ENCODE assay signal across 14 cellular contexts in genomic region chr1:26372039-26372438, GRCh38. TPM values are rescaled to one million over a fixed set of nuclear protein-coding genes. Genes with fewer than 3 reads are reported as not detected.
DNase-seq lines count a peak whose midpoint lies in the region; ATAC-seq and TF ChIP-seq lines count a peak whose summit lies in the region.
"Had no signal": no experiment of that assay in that cellular context is flagged by ENCODE, and none has a peak within 500 bp of the region (broad histone marks: within the 10 kb centered on the region; RNA-seq: fewer than 3 reads in every experiment).

No MANE protein-coding gene starts in this region.

- H3K18ac ChIP-seq in IMR-90 (ENCODE audit: low read depth, low read length), result no peak overlapping the region

- dilution Hi-C loops in IMR-90 (cut with HindIII; ENCODE audit: low sequenced_read_pairs, unreplicated experiment), result no loop called here

- peak; percentile 58 for DNase-seq in EH (ENCODE audit: low read depth)
- DNase-seq in IMR-90, result no peak
- DNase-seq in fibroblast of mammary gland (ENCODE audit: low read depth), result peak; percentile 48
- DNase-seq: adrenal gland, Caco-2, NCI-H146, NCI-H510A, ovary had no signal

- WGBS in IMR-90 (ENCODE audit: extremely low coverage in 2 of 2, insufficient read length in 1 of 2), 2 experiments, result 86% methylated on average over 1 of the region's 5 CpGs; no CpG with 5 or more reads in 1 of the 2 experiments

- peaks cover 15% of the 10 kb centered on the region for H3K27me3 ChIP-seq in IMR-90 (ENCODE audit: control insufficient read depth, insufficient read depth, low read length)
- H3K27me3 ChIP-seq: ovary had no signal

- TF ChIP-seq CTCF in IMR-90 (conservative IDR thresholded peaks at IDR 0.05; ENCODE audit: low read depth, low read length) (no peak), fibroblast of mammary gland (conservative IDR thresholded peaks at IDR 0.05; ENCODE audit: control insufficient read depth, insufficient read depth, low read depth, low read length) (no peak)

- peaks cover 5% of the 10 kb centered on the region for H3K9me3 ChIP-seq in IMR-90 (ENCODE audit: control insufficient read depth, insufficient read depth, low read length)
- H3K9me3 ChIP-seq: adrenal gland, Caco-2 had no signal

- no peak overlapping the region for H3K56ac ChIP-seq in IMR-90 (ENCODE audit: extremely low read depth, insufficient read depth, low read length)

- TF ChIP-seq POLR2A in IMR-90 (IDR thresholded peaks at IDR 0.05; ENCODE audit: low read depth, low read length), result no peak

- TF ChIP-seq RAD21 in IMR-90 (IDR thresholded peaks at IDR 0.05; ENCODE audit: low read length), result no peak

- H3K79me1 ChIP-seq in IMR-90 (ENCODE audit: low read depth in 1 of 2, low read length in 2 of 2), result no peaks in the 10 kb centered on the region

- in situ Hi-C loops in IMR-90 (cut with MboI; ENCODE audit: low sequenced_read_pairs), result no loop called here

- peaks cover 5% of the 10 kb centered on the region for H3K4me1 ChIP-seq in IMR-90 (ENCODE audit: control insufficient read depth, insufficient read depth, low read length)
- H3K4me1 ChIP-seq: adrenal gland, Caco-2, tibial nerve had no signal

- H4K8ac ChIP-seq in IMR-90 (ENCODE audit: low read depth in 2 of 2, low read length in 2 of 2), result no peak overlapping the region

- no peak overlapping the region for H3K9ac ChIP-seq in IMR-90 (ENCODE audit: low read depth, low read length)

- H3K23ac ChIP-seq in IMR-90 (ENCODE audit: low read depth, low read length), result no peak overlapping the region

- H2BK120ac ChIP-seq in IMR-90 (ENCODE audit: low read depth, low read length), result no peak overlapping the region

- H2AK5ac ChIP-seq in IMR-90 (ENCODE audit: low read depth, low read length), result no peak overlapping the region

- H3K4me2 ChIP-seq in IMR-90 (ENCODE audit: low read depth, low read length), result no peak overlapping the region

- no peak overlapping the region for H3K27ac ChIP-seq in IMR-90 (ENCODE audit: insufficient read depth, low read length)
- H3K27ac ChIP-seq: adrenal gland, ovary, tibial nerve had no signal

- no peak overlapping the region for H2AFZ ChIP-seq in IMR-90 (replicated peaks; ENCODE audit: low read length, poor library complexity)

- H2BK5ac ChIP-seq in IMR-90 (ENCODE audit: low read depth, low read length, poor library complexity, severe bottlenecking), result no peak overlapping the region

- H4K91ac ChIP-seq in IMR-90 (ENCODE audit: insufficient read depth, low read depth, low read length), result no peak overlapping the region

- ATAC-seq in IMR-90 (ENCODE audit: low read depth), result 0 out of 2 replicates have a peak, but pooled peaks have one; percentile 51
- ATAC-seq in GM18870 (IDR thresholded peaks at IDR 0.05; ENCODE audit: unreplicated experiment), result no peak
- ATAC-seq in HG03469 (IDR thresholded peaks at IDR 0.05; ENCODE audit: unreplicated experiment), result no peak

- no peaks in the 10 kb centered on the region for H3K36me3 ChIP-seq in IMR-90 (ENCODE audit: control insufficient read depth, insufficient read depth, low read length)
- H3K36me3 ChIP-seq: adrenal gland, ovary, tibial nerve had no signal

- BruUV-seq in IMR-90 (replicated peaks; lab: Mats Ljungman, UMichigan), result no TSS peak

- POLR2A ChIA-PET in IMR-90 (lab: Charles Lee; ENCODE audit: unreplicated experiment), result no interaction called here

- peak overlapping the region; percentile 23 for H2AK9ac ChIP-seq in IMR-90 (replicated peaks; ENCODE audit: low read depth, low read length, poor library complexity)

- H3K9me1 ChIP-seq in IMR-90 (ENCODE audit: insufficient read depth, low read length), result no peaks in the 10 kb centered on the region

- H4K5ac ChIP-seq in IMR-90 (ENCODE audit: low read depth, low read length), result no peak overlapping the region

- no peaks in the 10 kb centered on the region for H4K20me1 ChIP-seq in IMR-90 (ENCODE audit: insufficient read depth, low read length)

- H2BK15ac ChIP-seq in IMR-90 (ENCODE audit: low read depth, low read length), result no peak overlapping the region

- H3K4me3 ChIP-seq in IMR-90 (ENCODE audit: insufficient read depth, low read depth, low read length) (no peak overlapping the region), fibroblast of mammary gland (ENCODE audit: control insufficient read depth, low read depth, low read length) (no peak overlapping the region)
- H3K4me3 ChIP-seq: adrenal gland, ovary, tibial nerve had no signal

- CTCF ChIA-PET in IMR-90 (lab: Yijun Ruan, JAX), result no interaction called here

- H3K4ac ChIP-seq in IMR-90 (ENCODE audit: low read depth, low read length), result no peak overlapping the region

- no peak overlapping the region for H3K14ac ChIP-seq in IMR-90 (replicated peaks; ENCODE audit: low read depth, low read length)

- intact Hi-C loops in IMR-90 (cut with micrococcal nuclease), result no loop called here

- no peak overlapping the region for H2BK20ac ChIP-seq in IMR-90 (ENCODE audit: low read depth, low read length)

TF ChIP-seq in IMR-90, 13 proteins besides CTCF, POLR2A, EP300 and RAD21:
- TF ChIP-seq CEBPB (IDR thresholded peaks at IDR 0.05; ENCODE audit: low read depth, low read length) (no peak), ELK1 (IDR thresholded peaks at IDR 0.05; ENCODE audit: borderline replicate concordance, low read depth, low read length) (no peak), MAZ (IDR thresholded peaks at IDR 0.05; ENCODE audit: borderline replicate concordance, low read depth, low read length) (no peak), MAFK (IDR thresholded peaks at IDR 0.05; ENCODE audit: low read depth, low read length) (no peak), SMC3 (IDR thresholded peaks at IDR 0.05; ENCODE audit: low read depth, low read length) (no peak), BHLHE40 (IDR thresholded peaks at IDR 0.05; ENCODE audit: low read depth, low read length) (no peak), CHD1 (IDR thresholded peaks at IDR 0.05; ENCODE audit: low read depth, low read length) (no peak), RFX5 (IDR thresholded peaks at IDR 0.05; ENCODE audit: low read depth, low read length) (no peak), MXI1 (IDR thresholded peaks at IDR 0.05; ENCODE audit: borderline replicate concordance, low read depth, low read length) (no peak), FOS (IDR thresholded peaks at IDR 0.05; ENCODE audit: low read depth, low read length) (no peak), NFE2L2 (IDR thresholded peaks at IDR 0.05; ENCODE audit: low read depth, low read length) (no peak), USF2 (IDR thresholded peaks at IDR 0.05; ENCODE audit: low read depth, low read length) (no peak), RCOR1 (IDR thresholded peaks at IDR 0.05; ENCODE audit: insufficient replicate concordance, low read length) (no peak)

RNA-seq across cellular contexts. Expression of gene ZNF683, which starts 0.5 kb away (rescaled TPM):
- not detected in 2 replicates for total RNA-seq in IMR-90 (2012; rRNA removed)
- not detected in 2 replicates for polyA plus RNA-seq in IMR-90 (2012; rRNA removed)
- polyA plus RNA-seq in IMR-90 (2012; cell fraction: cytosol; rRNA removed), result not detected in 2 replicates
- not detected in 2 replicates for polyA plus RNA-seq in IMR-90 (2012; cell fraction: nucleus; rRNA removed; ENCODE audit: low replicate concordance)
- total RNA-seq: Caco-2, dermis microvascular lymphatic vessel endothelial cell, mesenteric fat pad, tibial nerve had no signal

RNA-seq across cellular contexts. Expression of gene CRYBG2, which starts 18.1 kb away (rescaled TPM):
- not detected in 2 replicates for total RNA-seq in IMR-90 (2012; rRNA removed)
- not detected in 2 replicates for polyA plus RNA-seq in IMR-90 (2012; rRNA removed)
- polyA plus RNA-seq in IMR-90 (2012; cell fraction: cytosol; rRNA removed), result 0.01 and 0.05 TPM in 2 replicates
- polyA plus RNA-seq in IMR-90 (2012; cell fraction: nucleus; rRNA removed; ENCODE audit: low replicate concordance), result 0.31 and 0.32 TPM in 2 replicates
- total RNA-seq: adrenal gland had no signal

RNA-seq across cellular contexts. Expression of gene LIN28A, which starts 38.6 kb away (rescaled TPM):
- total RNA-seq in IMR-90 (2012; rRNA removed), result not detected in 2 replicates
- not detected in 2 replicates for polyA plus RNA-seq in IMR-90 (2012; rRNA removed)
- polyA plus RNA-seq in IMR-90 (2012; cell fraction: cytosol; rRNA removed), result not detected in 2 replicates
- polyA plus RNA-seq in IMR-90 (2012; cell fraction: nucleus; rRNA removed; ENCODE audit: low replicate concordance), result not detected in 2 replicates
- total RNA-seq: dermis microvascular lymphatic vessel endothelial cell, mesenteric fat pad, tibial nerve had no signal
- polyA plus RNA-seq: adrenal gland, IgD-negative memory B cell, ovary had no signal

RNA-seq across cellular contexts. Expression of gene CD52, which starts 54.3 kb away (rescaled TPM):
- not detected in 2 replicates for total RNA-seq in IMR-90 (2012; rRNA removed)
- polyA plus RNA-seq in IMR-90 (2012; rRNA removed), result 1.3 and 1.6 TPM in 2 replicates
- 0.30 TPM in 1 of 2 replicates, not detected in the other for polyA plus RNA-seq in IMR-90 (2012; cell fraction: cytosol; rRNA removed)
- 0.36 TPM in 1 of 2 replicates, not detected in the other for polyA plus RNA-seq in IMR-90 (2012; cell fraction: nucleus; rRNA removed; ENCODE audit: low replicate concordance)
- total RNA-seq: Caco-2, dermis microvascular lymphatic vessel endothelial cell had no signal
